In the genomic region with DNA sequence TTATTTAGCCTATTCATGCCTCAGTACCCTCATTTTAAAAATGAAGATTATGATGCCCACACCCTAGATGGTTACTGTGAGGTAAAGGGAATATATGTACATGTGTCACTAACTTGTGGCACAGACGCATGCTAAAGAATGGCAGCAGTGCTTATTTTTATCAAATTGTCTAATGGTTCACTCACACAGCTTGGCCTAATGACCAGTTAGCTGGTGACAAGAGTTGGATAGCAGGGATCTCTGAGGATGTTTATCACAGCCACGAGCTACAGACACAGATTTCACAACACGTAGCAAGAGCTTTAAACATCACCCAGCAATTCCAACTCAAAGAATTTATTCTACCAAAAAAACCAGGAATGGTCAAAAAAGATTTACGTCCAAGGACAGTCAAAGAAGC, we compare ENCODE assay signal across 28 cellular contexts. TPM values are rescaled to one million over a fixed set of nuclear protein-coding genes. Genes with fewer than 3 reads are reported as not detected.
"Had no signal": no experiment of that assay in that cellular context is flagged by ENCODE, and none has a peak within 500 bp of the region (broad histone marks: within the 10 kb centered on the region; RNA-seq: fewer than 3 reads in every experiment).

No MANE protein-coding gene starts in this region.

- H3K27ac ChIP-seq: ascending aorta, cardiac muscle cell, VCaP had no signal

- H3K27me3 ChIP-seq: ascending aorta, cardiac muscle cell had no signal

- DNase-seq: activated B cell treated with CpG ODN at 0.5 μM for 24 hours; activated CD4-positive, alpha-beta memory T cell treated with anti-CD3 and anti-CD28 coated beads, Interleukin-2, amount 10 ng/mL, durations not matched to agents 7 days and 5 days; activated CD4-positive, alpha-beta T cell treated with anti-CD3 and anti-CD28 coated beads for 48 hours; activated CD4-positive, alpha-beta T cell treated with anti-CD3 and anti-CD28 coated beads, Interleukin-2, amount 10 ng/mL, durations not matched to agents 7 days and 5 days; activated CD4-positive, alpha-beta T cell treated with anti-CD3 and anti-CD28 coated beads, Interleukin-2, amount 50 U/mL, for 48 hours; activated CD4-positive, CD25-positive, alpha-beta regulatory T cell treated with anti-CD3 and anti-CD28 coated beads, Interleukin-2, amount 50 U/mL, for 72 hours; activated CD8-positive, alpha-beta memory T cell treated with anti-CD3 and anti-CD28 coated beads for 24 hours; activated CD8-positive, alpha-beta memory T cell treated with anti-CD3 and anti-CD28 coated beads, Interleukin-2, amount 10 ng/mL, durations not matched to agents 7 days and 5 days; activated CD8-positive, alpha-beta T cell treated with anti-CD3 and anti-CD28 coated beads, Interleukin-2, amount 10 ng/mL, durations not matched to agents 7 days and 5 days; activated effector memory CD4-positive, alpha-beta T cell treated with Interleukin-2 at 50 U/mL for 16 hours; activated gamma-delta T cell; activated naive CD4-positive, alpha-beta T cell treated with anti-CD3 and anti-CD28 coated beads, Interleukin-2, amount 10 ng/mL, durations not matched to agents 7 days and 5 days; activated naive CD4-positive, alpha-beta T cell treated with Interleukin-2 at 50 U/mL for 16 hours; activated naive CD8-positive, alpha-beta T cell treated with anti-CD3 and anti-CD28 coated beads, Interleukin-2, amount 10 ng/mL, durations not matched to agents 7 days and 5 days; activated naive CD8-positive, alpha-beta T cell treated with anti-CD3 and anti-CD28 coated beads, Interleukin-2, amount 50 U/mL, for 24 hours; activated T-cell treated with anti-CD3 and anti-CD28 coated beads, Interleukin-2, amount 50 U/mL, for 24 hours; amygdala; anterior cingulate cortex; central memory CD4-positive, alpha-beta T cell; SW 1271; T-helper 1 cell; T-helper 2 cell; T-helper 9 cell had no signal

- H3K4me3 ChIP-seq: ascending aorta, cardiac muscle cell had no signal

- H3K9me3 ChIP-seq: ascending aorta had no signal

- ATAC-seq: activated CD8-positive, alpha-beta memory T cell treated with anti-CD3 and anti-CD28 coated beads, Interleukin-2, amount 10 ng/mL, durations not matched to agents 7 days and 5 days; activated CD8-positive, alpha-beta T cell treated with anti-CD3 and anti-CD28 coated beads, Interleukin-2, amount 10 ng/mL, durations not matched to agents 7 days and 5 days; activated naive CD8-positive, alpha-beta T cell treated with anti-CD3 and anti-CD28 coated beads, Interleukin-2, amount 50 U/mL, for 24 hours had no signal

- H3K4me1 ChIP-seq: ascending aorta had no signal

RNA-seq across cellular contexts. Expression of gene SPINK4, which starts 17.3 kb away (rescaled TPM):
- total RNA-seq: activated B cell treated with CpG ODN at 0.5 μM for 24 hours; activated CD4-positive, alpha-beta memory T cell treated with anti-CD3 and anti-CD28 coated beads, Interleukin-2, amount 10 ng/mL, durations not matched to agents 7 days and 5 days; activated CD4-positive, alpha-beta T cell treated with anti-CD3 and anti-CD28 coated beads, Interleukin-2, amount 10 ng/mL, durations not matched to agents 7 days and 5 days; activated CD8-positive, alpha-beta memory T cell treated with anti-CD3 and anti-CD28 coated beads, Interleukin-2, amount 10 ng/mL, durations not matched to agents 7 days and 5 days; activated CD8-positive, alpha-beta T cell treated with anti-CD3 and anti-CD28 coated beads, Interleukin-2, amount 10 ng/mL, durations not matched to agents 7 days and 5 days; activated naive CD8-positive, alpha-beta T cell treated with anti-CD3 and anti-CD28 coated beads, Interleukin-2, amount 10 ng/mL, durations not matched to agents 7 days and 5 days; activated T-helper 2 cell treated with anti-CD3 and anti-CD28 coated beads, Interferon-gamma antibody, Interleukin-2, Interleukin-4, amounts not matched to agents 10 μg/mL and 5 μg/mL and 100 μg/mL, durations not matched to agents 14 hours and 24 hours and 36 hours; ascending aorta; bronchial epithelial cell; cardiac muscle cell had no signal
